ENCODE assay signal across 9 cellular contexts in the genomic region with DNA sequence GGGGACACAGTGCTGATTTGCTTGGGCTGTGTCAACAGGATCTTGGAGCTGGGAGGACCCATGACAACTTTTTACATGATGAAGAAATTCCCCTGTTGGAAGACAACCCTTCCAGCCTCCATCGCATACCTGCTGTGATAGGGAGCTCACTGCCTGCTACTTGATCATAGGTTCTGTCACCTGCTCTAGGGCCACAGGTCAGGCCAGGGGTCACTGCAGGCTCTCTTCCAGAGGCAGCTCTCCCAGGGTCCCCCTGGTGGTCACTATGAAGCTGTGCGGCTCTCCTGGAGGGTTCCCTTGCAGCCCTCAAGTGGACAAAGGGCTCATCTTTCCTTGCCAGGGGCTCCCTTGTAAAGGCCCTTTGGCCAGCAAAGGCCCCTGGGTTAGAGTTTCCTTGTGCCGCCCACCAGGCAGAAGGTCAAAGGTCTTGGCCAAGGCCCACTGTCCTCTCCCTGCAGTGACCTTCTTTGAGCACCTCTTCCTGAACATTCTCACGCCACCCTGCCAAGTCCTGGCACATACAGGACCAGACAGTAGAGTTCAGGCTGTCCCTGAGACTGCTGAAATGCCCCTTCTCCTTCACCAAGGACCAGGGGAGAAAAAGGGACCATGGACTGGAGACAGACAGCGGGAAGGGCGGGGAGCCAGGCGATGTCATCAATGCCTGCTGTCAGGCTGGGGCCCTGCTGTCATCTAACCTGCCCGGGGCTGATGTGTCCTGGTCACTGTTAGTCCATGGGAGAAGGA.
A peak's percentile ranks its signal among the peaks of the same experiment; 100 is the strongest.
DNase-seq lines count a peak whose midpoint lies in the region; ATAC-seq and TF ChIP-seq lines count a peak whose summit lies in the region.
"Had no signal": no experiment of that assay in that cellular context is flagged by ENCODE, and none has a peak within 500 bp of the region (broad histone marks: within the 10 kb centered on the region; RNA-seq: fewer than 3 reads in every experiment).

No MANE protein-coding gene starts in this region.

- H3K4me2 ChIP-seq in fibroblast of lung (ENCODE audit: extremely low read depth, insufficient read depth, low read length) (no peak overlapping the region), neural progenitor cell (no peak overlapping the region)

- H3K4me3 Mint-ChIP-seq in neural progenitor cell: no peak overlapping the region

- peaks cover 3% of the 10 kb centered on the region for H3K27me3 Mint-ChIP-seq in neural progenitor cell (ENCODE audit: insufficient read depth, low read depth)

- peak; percentile 70 for ATAC-seq in HG02870 (IDR thresholded peaks at IDR 0.05; ENCODE audit: unreplicated experiment)
- ATAC-seq in HG03439 (IDR thresholded peaks at IDR 0.05; ENCODE audit: unreplicated experiment): no peak

- no peaks in the 10 kb centered on the region for H3K9me3 ChIP-seq in SJSA1 (replicated peaks)
- H3K9me3 ChIP-seq in fibroblast of lung (ENCODE audit: control insufficient read depth, insufficient read depth, low read depth, low read length): no peaks in the 10 kb centered on the region
- H3K9me3 ChIP-seq in neural progenitor cell (ENCODE audit: low read depth): no peaks in the 10 kb centered on the region

- H3K4me1 Mint-ChIP-seq in neural progenitor cell: peaks cover 5% of the 10 kb centered on the region

- no peaks in the 10 kb centered on the region for H4K20me1 ChIP-seq in fibroblast of lung (ENCODE audit: control insufficient read depth, extremely low read depth, insufficient read depth, low read length)
- no peaks in the 10 kb centered on the region for H4K20me1 ChIP-seq in neural progenitor cell (ENCODE audit: low read depth)

- H3K27me3 ChIP-seq in SJSA1 (replicated peaks) (no peaks in the 10 kb centered on the region), fibroblast of lung (ENCODE audit: control insufficient read depth, insufficient read depth, low read length) (peaks cover 4% of the 10 kb centered on the region), neural progenitor cell (no peaks in the 10 kb centered on the region)

- no peaks in the 10 kb centered on the region for H3K36me3 ChIP-seq in SJSA1
- no peaks in the 10 kb centered on the region for H3K36me3 ChIP-seq in fibroblast of lung (ENCODE audit: control insufficient read depth, insufficient read depth, low read length)
- no peaks in the 10 kb centered on the region for H3K36me3 ChIP-seq in neural progenitor cell

- H3K36me3 Mint-ChIP-seq in neural progenitor cell: no peaks in the 10 kb centered on the region

- H3K9ac ChIP-seq in fibroblast of lung (ENCODE audit: insufficient read depth, low read length): no peak overlapping the region
- no peak overlapping the region for H3K9ac ChIP-seq in neural progenitor cell

- peaks cover 7% of the 10 kb centered on the region for H3F3A ChIP-seq in neural progenitor cell (ENCODE audit: low read depth)

- H2AFZ ChIP-seq in fibroblast of lung (ENCODE audit: low read length) (no peak overlapping the region), neural progenitor cell (replicated peaks) (no peak overlapping the region)

- H3K27ac ChIP-seq in SJSA1 (no peak overlapping the region), fibroblast of lung (ENCODE audit: insufficient read depth, low read length) (no peak overlapping the region), neural progenitor cell (no peak overlapping the region)
- H3K27ac ChIP-seq: skin epidermis had no signal

- TF ChIP-seq CTCF in fibroblast of lung (conservative IDR thresholded peaks at IDR 0.05 in 1 of 2, IDR thresholded peaks at IDR 0.05 in 1 of 2; ENCODE audit: low read depth in 1 of 2, low read length in 2 of 2) (peak; percentile 75 to 76), neural progenitor cell (IDR thresholded peaks at IDR 0.05) (peak; percentile 89)

- no peak overlapping the region for H3K4me3 ChIP-seq in SJSA1
- no peak overlapping the region for H3K4me3 ChIP-seq in fibroblast of lung (replicated peaks in 1 of 4; ENCODE audit: control extremely low read depth in 1 of 4, insufficient read depth in 1 of 4, low read depth in 3 of 4, low read length in 4 of 4)
- H3K4me3 ChIP-seq in neural progenitor cell: no peak overlapping the region
- H3K4me3 ChIP-seq: skin epidermis had no signal

- peak; percentile 36 for DNase-seq in NOMO-1 treated with DMSO at 0.1 percent for 48 hours (lab: John Stamatoyannopoulos, UW; ENCODE audit: unreplicated experiment)
- DNase-seq in NOMO-1 (lab: John Stamatoyannopoulos, UW; ENCODE audit: unreplicated experiment in 2 of 2): no peak
- DNase-seq in SJSA1 (ENCODE audit: low read depth in 1 of 2, low spot score in 2 of 2): peak; percentile 55 to 58
- DNase-seq in fibroblast of lung (ENCODE audit: low read depth in 2 of 2): peak; percentile 19 to 28
- DNase-seq in neural progenitor cell (ENCODE audit: low spot score): peak; percentile 89
- no peak for DNase-seq in OCI-M2 (lab: John Stamatoyannopoulos, UW; ENCODE audit: unreplicated experiment)

- H3K27ac Mint-ChIP-seq in neural progenitor cell: no peak overlapping the region

- peaks cover 41% of the 10 kb centered on the region for H3K4me1 ChIP-seq in SJSA1 (replicated peaks)
- peaks cover 6% of the 10 kb centered on the region for H3K4me1 ChIP-seq in fibroblast of lung (ENCODE audit: control insufficient read depth, extremely low read depth, insufficient read depth, low read length)
- H3K4me1 ChIP-seq in neural progenitor cell: peaks cover 11% of the 10 kb centered on the region

- H3K79me2 ChIP-seq in fibroblast of lung (ENCODE audit: control insufficient read depth, insufficient read depth, low read length): no peaks in the 10 kb centered on the region
- no peaks in the 10 kb centered on the region for H3K79me2 ChIP-seq in neural progenitor cell (ENCODE audit: low read depth)

- no peaks in the 10 kb centered on the region for H3K9me3 Mint-ChIP-seq in neural progenitor cell

Comparison
In these comparisons a context has a peak if more than half of its experiments do, and no peak if none do; other contexts are left out.
1. DNase-seq: peak in NOMO-1 treated with DMSO at 0.1 percent for 48 hours (single experiment), SJSA1 (2 of 2), fibroblast of lung (2 of 2) and neural progenitor cell (single experiment); none in NOMO-1 (0 of 2) and OCI-M2 (single experiment).